1 cellular context compared by ENCODE assay signal in genomic region chr19:17605761-17606745, GRCh38.
A peak's percentile ranks its signal among the peaks of the same experiment; 100 is the strongest.
TF ChIP-seq lines count a peak whose summit lies in the region.

No MANE protein-coding gene starts in this region.

TF ChIP-seq in K562, 482 proteins besides CTCF, POLR2A, EP300 and RAD21 (continued from another document and continues in another):
- TF ChIP-seq MGA (IDR thresholded peaks at IDR 0.05): peak; percentile 98
- TF ChIP-seq RNF2 (IDR thresholded peaks at IDR 0.05): peak; percentile 90
- peak; percentile 80; the same call in 1 of the 2 replicates for TF ChIP-seq CBFB (CRISPR knock-in tag; IDR thresholded peaks at IDR 0.05)
- peak in 1 of 2 experiments; percentile 82; a peak in 2 of 4 replicates for TF ChIP-seq UBTF (IDR thresholded peaks at IDR 0.05; ENCODE audit: borderline replicate concordance in 1 of 2, low read depth in 2 of 2, low read length in 2 of 2)
- peak; percentile 76 for TF ChIP-seq SUPT5H (IDR thresholded peaks at IDR 0.05)
- TF ChIP-seq NCOR1 (IDR thresholded peaks at IDR 0.05): no peak
- peak; percentile 99 for TF ChIP-seq SP1 (CRISPR knock-in tag; IDR thresholded peaks at IDR 0.05)
- peak; percentile 93 for TF ChIP-seq ATF7 (IDR thresholded peaks at IDR 0.05)
- peak; percentile 59 for TF ChIP-seq SAP30 (IDR thresholded peaks at IDR 0.05; ENCODE audit: borderline replicate concordance, insufficient read depth, low read depth, low read length, poor library complexity, severe bottlenecking)
- no peak for TF ChIP-seq BRF1 (IDR thresholded peaks at IDR 0.05; ENCODE audit: borderline replicate concordance, extremely low read depth, insufficient read length)
- TF ChIP-seq ZNF24 (IDR thresholded peaks at IDR 0.05): peak; percentile 64; the same call in 1 of the 2 replicates
- TF ChIP-seq VEZF1 (CRISPR knock-in tag; IDR thresholded peaks at IDR 0.05): peak; percentile 62
- no peak for TF ChIP-seq BRF2 (IDR thresholded peaks at IDR 0.05; ENCODE audit: borderline replicate concordance, insufficient read depth, insufficient read length)
- TF ChIP-seq SMAD3 (CRISPR knock-in tag; conservative IDR thresholded peaks at IDR 0.05): 0 out of 2 replicates have a peak, but pooled peaks have one; percentile 69
- TF ChIP-seq POLR2H (tag; IDR thresholded peaks at IDR 0.05; ENCODE audit: low read depth): no peak
- peak; percentile 39; the same call in 1 of the 2 replicates for TF ChIP-seq CBX5 (IDR thresholded peaks at IDR 0.05; ENCODE audit: borderline replicate concordance, low read depth)
- peak; percentile 100 for TF ChIP-seq MAX (CRISPR knock-in tag; IDR thresholded peaks at IDR 0.05)
- TF ChIP-seq ZNF584 (CRISPR knock-in tag; IDR thresholded peaks at IDR 0.05; ENCODE audit: low read depth): 0 out of 2 replicates have a peak, but pooled peaks have one; percentile 53
- peak; percentile 89 to 95 for TF ChIP-seq MNT (conservative IDR thresholded peaks at IDR 0.05)
- peak; percentile 59 for TF ChIP-seq NEUROD1 (IDR thresholded peaks at IDR 0.05; ENCODE audit: borderline replicate concordance, low read depth, low read length, partially characterized antibody)
- TF ChIP-seq NRF1 (conservative IDR thresholded peaks at IDR 0.05 in 1 of 2, IDR thresholded peaks at IDR 0.05 in 1 of 2): peak; percentile 97 to 98
- TF ChIP-seq EGR1 (conservative IDR thresholded peaks at IDR 0.05): peak; percentile 98
- no peak for TF ChIP-seq NR2F6 (CRISPR knock-in tag; IDR thresholded peaks at IDR 0.05)
- peak; percentile 52 for TF ChIP-seq TBP (optimal IDR thresholded peaks at IDR 0.05; ENCODE audit: low read depth, low read length)
- TF ChIP-seq ZNF384 (IDR thresholded peaks at IDR 0.05; ENCODE audit: low read depth, low read length): peak; percentile 44; the same call in 1 of the 2 replicates
- TF ChIP-seq REST (CRISPR knock-in tag; IDR thresholded peaks at IDR 0.05; ENCODE audit: low read depth): peak; percentile 65
- TF ChIP-seq KLF10 (CRISPR knock-in tag; IDR thresholded peaks at IDR 0.05): no peak
- peak; percentile 99 for TF ChIP-seq CXXC5 (CRISPR knock-in tag; IDR thresholded peaks at IDR 0.05)
- 0 out of 2 replicates have a peak, but pooled peaks have one; percentile 55 for TF ChIP-seq HNRNPL (IDR thresholded peaks at IDR 0.05; ENCODE audit: low read depth, low read length)
